9 cellular contexts compared by ENCODE assay signal in the genomic region with DNA sequence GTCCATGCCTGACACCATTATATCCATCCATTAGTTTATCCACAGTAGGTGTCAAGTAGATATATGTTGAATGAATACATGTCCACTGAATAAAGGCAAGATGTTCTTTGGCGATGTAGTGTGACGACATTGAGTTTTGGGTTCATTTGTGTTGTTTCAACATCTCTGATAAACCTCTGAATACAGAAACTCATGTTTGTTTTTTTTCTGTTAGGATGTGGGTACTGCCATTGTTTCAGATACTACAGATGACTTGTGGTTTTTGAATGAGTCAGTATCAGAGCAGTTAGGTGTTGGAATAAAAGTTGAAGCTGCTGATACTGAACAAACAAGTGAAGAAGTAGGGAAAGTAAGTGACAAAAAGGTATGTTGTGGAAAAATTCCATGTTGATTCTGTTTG. TPM values are rescaled to one million over a fixed set of nuclear protein-coding genes. Genes with fewer than 3 reads are reported as not detected.
A peak's percentile ranks its signal among the peaks of the same experiment; 100 is the strongest.
DNase-seq lines count a peak whose midpoint lies in the region; ATAC-seq and TF ChIP-seq lines count a peak whose summit lies in the region.
"Had no signal": no experiment of that assay in that cellular context is flagged by ENCODE, and none has a peak within 500 bp of the region (broad histone marks: within the 10 kb centered on the region; RNA-seq: fewer than 3 reads in every experiment).

No MANE protein-coding gene starts in this region.

- peak overlapping the region; percentile 72 for H3K4me3 Mint-ChIP-seq in activated naive CD8-positive, alpha-beta T cell treated with anti-CD3 and anti-CD28 coated beads, Interleukin-2, amount 10 ng/mL, durations not matched to agents 7 days and 5 days
- H3K4me3 Mint-ChIP-seq in naive B cell = no peak overlapping the region
- H3K4me3 Mint-ChIP-seq in CD14-positive monocyte = no peak overlapping the region

- intact Hi-C loops in cardiac septum (cut with DNase I) (no loop called here), CD14-positive monocyte (cut with micrococcal nuclease) (no loop called here)

- peak; percentile 50 for ATAC-seq in GM18505 (IDR thresholded peaks at IDR 0.05; ENCODE audit: unreplicated experiment)
- peak; percentile 69 for ATAC-seq in HG03432 (IDR thresholded peaks at IDR 0.05; ENCODE audit: unreplicated experiment)
- ATAC-seq in activated naive CD8-positive, alpha-beta T cell treated with anti-CD3 and anti-CD28 coated beads, Interleukin-2, amount 10 ng/mL, durations not matched to agents 7 days and 5 days (ENCODE audit: low read depth) = peak; percentile 91
- ATAC-seq in naive B cell (ENCODE audit: low read depth in 2 of 2) = no peak
- ATAC-seq in GM21360 (IDR thresholded peaks at IDR 0.05; ENCODE audit: unreplicated experiment) = no peak
- ATAC-seq in HG02678 (IDR thresholded peaks at IDR 0.05; ENCODE audit: unreplicated experiment) = no peak

- POLR2A ChIA-PET in activated naive CD8-positive, alpha-beta T cell treated with anti-CD3 and anti-CD28 coated beads, Interleukin-2, amount 10 ng/mL, durations not matched to agents 7 days and 5 days (lab: Charles Lee) = interaction anchor here (0.5 to 4.2 kb wide), 5 partner anchors 10 to 44 kb away, joined by 3 to 49 read pairs (median 4); partner anchors contain the start of gene MDM4

- H3K4me1 Mint-ChIP-seq in activated naive CD8-positive, alpha-beta T cell treated with anti-CD3 and anti-CD28 coated beads, Interleukin-2, amount 10 ng/mL, durations not matched to agents 7 days and 5 days = peaks cover 47% of the 10 kb centered on the region
- peaks cover 20 to 30% (median 28%) of the 10 kb centered on the region in 3 donors for H3K4me1 Mint-ChIP-seq in naive B cell
- H3K4me1 Mint-ChIP-seq in CD14-positive monocyte = peaks cover 3% of the 10 kb centered on the region

- H3K9me3 Mint-ChIP-seq in activated naive CD8-positive, alpha-beta T cell treated with anti-CD3 and anti-CD28 coated beads, Interleukin-2, amount 10 ng/mL, durations not matched to agents 7 days and 5 days = no peaks in the 10 kb centered on the region
- H3K9me3 Mint-ChIP-seq in naive B cell (no peaks in the 10 kb centered on the region), CD14-positive monocyte (no peaks in the 10 kb centered on the region)

- no peak for DNase-seq in activated naive CD8-positive, alpha-beta T cell treated with anti-CD3 and anti-CD28 coated beads, Interleukin-2, amount 10 ng/mL, durations not matched to agents 7 days and 5 days
- DNase-seq in naive B cell = no peak
- DNase-seq in cardiac septum (ENCODE audit: low spot score) = no peak
- DNase-seq in CD14-positive monocyte (ENCODE audit: low spot score) = no peak
- DNase-seq: activated CD8-positive, alpha-beta memory T cell treated with anti-CD3 and anti-CD28 coated beads for 24 hours had no signal

- no peak for TF ChIP-seq CTCF in CD14-positive monocyte (IDR thresholded peaks at IDR 0.05)

- peak overlapping the region; percentile 87 for H3K27ac Mint-ChIP-seq in activated naive CD8-positive, alpha-beta T cell treated with anti-CD3 and anti-CD28 coated beads, Interleukin-2, amount 10 ng/mL, durations not matched to agents 7 days and 5 days
- H3K27ac Mint-ChIP-seq in naive B cell (peak overlapping the region in 4 of 6 donors; percentile 20 to 86 (median 76)), CD14-positive monocyte (peak overlapping the region in 1 of 7 donors; percentile 43)

- no peaks in the 10 kb centered on the region for H3K27me3 Mint-ChIP-seq in activated naive CD8-positive, alpha-beta T cell treated with anti-CD3 and anti-CD28 coated beads, Interleukin-2, amount 10 ng/mL, durations not matched to agents 7 days and 5 days
- no peaks in the 10 kb centered on the region for H3K27me3 Mint-ChIP-seq in naive B cell
- no peaks in the 10 kb centered on the region for H3K27me3 Mint-ChIP-seq in CD14-positive monocyte (ENCODE audit: low read depth in 3 of 3)

- peaks cover 76% of the 10 kb centered on the region for H3K36me3 Mint-ChIP-seq in activated naive CD8-positive, alpha-beta T cell treated with anti-CD3 and anti-CD28 coated beads, Interleukin-2, amount 10 ng/mL, durations not matched to agents 7 days and 5 days
- H3K36me3 Mint-ChIP-seq in naive B cell = peaks cover 43 to 55% of the 10 kb centered on the region in 2 donors
- peaks cover 85 to 89% of the 10 kb centered on the region in 2 donors for H3K36me3 Mint-ChIP-seq in CD14-positive monocyte

- no peak for TF ChIP-seq POLR2A in GM18505 (IDR thresholded peaks at IDR 0.05; ENCODE audit: borderline replicate concordance, extremely low read depth, insufficient read depth, insufficient read length)

RNA-seq across cellular contexts. Expression of gene MDM4, which starts 28.1 kb away (rescaled TPM):
- 100 to 1,000 TPM; 118 to 143 TPM for total RNA-seq in activated naive CD8-positive, alpha-beta T cell treated with anti-CD3 and anti-CD28 coated beads, Interleukin-2, amount 10 ng/mL, durations not matched to agents 7 days and 5 days
- 10 to 100 TPM; 12.6 to 50.8 (median 28.2) TPM for polyA plus RNA-seq in naive B cell (ENCODE audit: low read depth in 6 of 6)
- 59.2 TPM for total RNA-seq in cardiac septum
- 10 to 100 TPM in 1 of 2 donors, 1 to 10 TPM in 1; 7.8 to 10.2 TPM for polyA plus RNA-seq in CD14-positive monocyte

RNA-seq across cellular contexts. Expression of gene PIK3C2B, which starts 49.7 kb away (rescaled TPM):
- 10 to 100 TPM; 37.1 to 41.8 TPM for total RNA-seq in activated naive CD8-positive, alpha-beta T cell treated with anti-CD3 and anti-CD28 coated beads, Interleukin-2, amount 10 ng/mL, durations not matched to agents 7 days and 5 days
- 10 to 100 TPM in 3 of 6 donors, 1 to 10 TPM in 2, not detected in 1; 8.5 to 16.9 (median 10.6) TPM for polyA plus RNA-seq in naive B cell (ENCODE audit: low read depth in 6 of 6)
- 28.8 TPM for total RNA-seq in cardiac septum
- under 1 TPM in 1 of 2 donors, not detected in 1; 0.04 TPM for polyA plus RNA-seq in CD14-positive monocyte

Comparison
In these comparisons a context has a peak if more than half of its experiments do, and no peak if none do; other contexts are left out.
1. ATAC-seq: peak in GM18505 (single experiment), HG03432 (single experiment) and activated naive CD8-positive, alpha-beta T cell treated with anti-CD3 and anti-CD28 coated beads, Interleukin-2, amount 10 ng/mL, durations not matched to agents 7 days and 5 days (single experiment); none in naive B cell (0 of 2), GM21360 (single experiment) and HG02678 (single experiment).